Comparison of ENCODE assay signal across 8 cellular contexts in genomic region chr3:177339220-177339703, GRCh38.
A peak's percentile ranks its signal among the peaks of the same experiment; 100 is the strongest.
DNase-seq lines count a peak whose midpoint lies in the region; ATAC-seq and TF ChIP-seq lines count a peak whose summit lies in the region.
"Not testable (repeated sequence)": the region's sequence is repeated elsewhere in the genome, so short reads cannot be mapped to it uniquely, and the experiment has no call there.

No MANE protein-coding gene starts in this region.

- not testable (repeated sequence) for H3K9me3 Mint-ChIP-seq in Caco-2 (ENCODE audit: unreplicated experiment); activated CD4-positive, alpha-beta memory T cell treated with anti-CD3 and anti-CD28 coated beads for 36 hours; stimulated activated naive CD8-positive, alpha-beta T cell treated with anti-CD3 and anti-CD28 coated beads, Interleukin-15, amount 100 ng/mL, for 72 hours

- 50 to 73% methylated on average over 2 to 3 of the region's 3 CpGs for WGBS in body of pancreas, 2 donors

- H3K9ac ChIP-seq in mucosa of rectum (ENCODE audit: low read depth in 1 of 2, low read length in 2 of 2), result peak overlapping the region in 1 of 2 donors; percentile 13

- POLR2A ChIA-PET in Caco-2 (lab: Charles Lee) (interaction anchor here (0.6 to 1.1 kb wide), 2 partner anchors 19 to 39 kb away, joined by 3 to 5 read pairs; no protein-coding TSS in a partner anchor), OCI-LY7 (lab: Charles Lee) (interaction anchor here (0.6 to 1.1 kb wide), 3 partner anchors 11 to 107 kb away, joined by 3 to 5 read pairs (median 4); no protein-coding TSS in a partner anchor)
- POLR2A ChIA-PET in activated CD4-positive, alpha-beta memory T cell treated with anti-CD3 and anti-CD28 coated beads for 36 hours (lab: Charles Lee), result not testable (repeated sequence)

- not testable (repeated sequence) for BruUV-seq in Caco-2 (replicated peaks; lab: Mats Ljungman, UMichigan); OCI-LY7 (replicated peaks; lab: Mats Ljungman, UMichigan)

- H2AFZ ChIP-seq in OCI-LY7 (ENCODE audit: low read length), result peak overlapping the region; percentile 70; the same call in 1 of the 2 replicates

- not testable (repeated sequence) for H3K9me3 ChIP-seq in Caco-2; OCI-LY7 (ENCODE audit: low read length); body of pancreas; mucosa of rectum (ENCODE audit: control insufficient read depth in 2 of 2, low read length in 2 of 2)

- CTCF ChIA-PET in Caco-2 (lab: Charles Lee) (interaction anchor here (0.5 to 1.0 kb wide), 2 partner anchors 35 to 39 kb away, joined by 4 to 8 read pairs; no protein-coding TSS in a partner anchor), OCI-LY7 (lab: Charles Lee; ENCODE audit: unreplicated experiment) (interaction anchor here (0.9 kb wide), 1 partner anchor 10 kb away, joined by 4 read pairs; no protein-coding TSS in a partner anchor)
- CTCF ChIA-PET in activated CD4-positive, alpha-beta memory T cell treated with anti-CD3 and anti-CD28 coated beads for 36 hours (lab: Charles Lee), result interaction anchor here (2.2 kb wide), 1 partner anchor 20 kb away, joined by 8 read pairs; no protein-coding TSS in a partner anchor

- H3K4me3 ChIP-seq in Caco-2 (ENCODE audit: low read depth, low read length); body of pancreas: not testable (repeated sequence)
- H3K4me3 ChIP-seq in OCI-LY7 (ENCODE audit: low read depth, low read length, poor library complexity, severe bottlenecking) (peak overlapping the region; percentile 2), mucosa of rectum (ENCODE audit: low read length in 2 of 2) (peak overlapping the region in 1 of 2 donors; percentile 22)

- not testable (repeated sequence) for H3K36me3 ChIP-seq in Caco-2 (ENCODE audit: control insufficient read depth, insufficient read depth, low read length); OCI-LY7 (ENCODE audit: insufficient read depth, low read length); body of pancreas (replicated peaks in 1 of 2; ENCODE audit: insufficient read depth in 1 of 2, low read depth in 2 of 2); mucosa of rectum (ENCODE audit: control insufficient read depth in 2 of 2, insufficient read depth in 2 of 2, low read length in 2 of 2)

- H3K9me2 ChIP-seq in OCI-LY7 (ENCODE audit: insufficient read depth, low read length), result not testable (repeated sequence)

- peak overlapping the region; percentile 19 for H3K4me3 Mint-ChIP-seq in Caco-2 (ENCODE audit: unreplicated experiment)
- not testable (repeated sequence) for H3K4me3 Mint-ChIP-seq in activated CD4-positive, alpha-beta memory T cell treated with anti-CD3 and anti-CD28 coated beads for 36 hours; stimulated activated naive CD8-positive, alpha-beta T cell treated with anti-CD3 and anti-CD28 coated beads, Interleukin-15, amount 100 ng/mL, for 72 hours

- H3K27ac ChIP-seq in OCI-LY7 (ENCODE audit: low read depth, low read length, poor library complexity, severe bottlenecking) (peak overlapping the region; percentile 20), body of pancreas (peak overlapping the region in 3 of 4 donors; percentile 22 to 78 (median 73)), mucosa of rectum (ENCODE audit: low read depth in 2 of 2, low read length in 2 of 2) (peak overlapping the region; percentile 87 to 92)

- not testable (repeated sequence) for H4K20me1 ChIP-seq in OCI-LY7 (ENCODE audit: insufficient read depth, low read length)

- TF ChIP-seq POLR2A in body of pancreas (IDR thresholded peaks at IDR 0.05), result not testable (repeated sequence)

- peak overlapping the region; percentile 18 for H3K27ac Mint-ChIP-seq in Caco-2 (ENCODE audit: unreplicated experiment)
- H3K27ac Mint-ChIP-seq in activated CD4-positive, alpha-beta memory T cell treated with anti-CD3 and anti-CD28 coated beads for 36 hours, result peak overlapping the region; percentile 38
- peak overlapping the region; percentile 45 to 77 for H3K27ac Mint-ChIP-seq in stimulated activated naive CD8-positive, alpha-beta T cell treated with anti-CD3 and anti-CD28 coated beads, Interleukin-15, amount 100 ng/mL, for 72 hours

- not testable (repeated sequence) for H3K27me3 ChIP-seq in Caco-2 (replicated peaks; ENCODE audit: control insufficient read depth, insufficient read depth, low read length); body of pancreas; mucosa of rectum (ENCODE audit: control insufficient read depth in 2 of 2, insufficient read depth in 2 of 2, low read length in 2 of 2)

- not testable (repeated sequence) for H3K36me3 Mint-ChIP-seq in Caco-2 (ENCODE audit: insufficient read depth, unreplicated experiment); activated CD4-positive, alpha-beta memory T cell treated with anti-CD3 and anti-CD28 coated beads for 36 hours

- not testable (repeated sequence) for H3K79me2 ChIP-seq in OCI-LY7 (ENCODE audit: insufficient read depth, low read depth, low read length)

- H3K4me1 ChIP-seq in Caco-2, result peaks cover 51% of the 10 kb centered on the region
- peaks cover 38% of the 10 kb centered on the region for H3K4me1 ChIP-seq in OCI-LY7 (ENCODE audit: insufficient read depth, low read length, poor library complexity, severe bottlenecking)
- peaks cover 35% of the 10 kb centered on the region for H3K4me1 ChIP-seq in body of pancreas
- H3K4me1 ChIP-seq in mucosa of rectum (ENCODE audit: control insufficient read depth in 2 of 2, insufficient read depth in 2 of 2, low read length in 2 of 2), result peaks cover 27 to 59% of the 10 kb centered on the region in 2 donors

- H3K27me3 Mint-ChIP-seq in Caco-2 (ENCODE audit: insufficient read depth, unreplicated experiment); activated CD4-positive, alpha-beta memory T cell treated with anti-CD3 and anti-CD28 coated beads for 36 hours; stimulated activated naive CD8-positive, alpha-beta T cell treated with anti-CD3 and anti-CD28 coated beads, Interleukin-15, amount 100 ng/mL, for 72 hours: not testable (repeated sequence)

- not testable (repeated sequence) for TF ChIP-seq CTCF in Caco-2 (IDR thresholded peaks at IDR 0.05; ENCODE audit: insufficient read depth in 1 of 2, low read depth in 1 of 2, low read length in 1 of 2, severe bottlenecking in 1 of 2, unreplicated experiment in 1 of 2); OCI-LY7 (conservative IDR thresholded peaks at IDR 0.05; ENCODE audit: low read length); body of pancreas (IDR thresholded peaks at IDR 0.05)

- not testable (repeated sequence) for DNase-seq in Caco-2; activated CD4-positive, alpha-beta memory T cell treated with anti-CD3 and anti-CD28 coated beads for 36 hours; body of pancreas; stimulated activated naive CD8-positive, alpha-beta T cell treated with anti-CD3 and anti-CD28 coated beads, Interleukin-15, amount 100 ng/mL, for 72 hours
- peak; percentile 43 for DNase-seq in OCI-LY7 (ENCODE audit: low spot score)

- peaks cover 29% of the 10 kb centered on the region for H3K4me1 Mint-ChIP-seq in Caco-2 (ENCODE audit: low read depth, unreplicated experiment)
- H3K4me1 Mint-ChIP-seq in activated CD4-positive, alpha-beta memory T cell treated with anti-CD3 and anti-CD28 coated beads for 36 hours (ENCODE audit: low read depth), result peaks cover 39% of the 10 kb centered on the region
- H3K4me1 Mint-ChIP-seq in stimulated activated naive CD8-positive, alpha-beta T cell treated with anti-CD3 and anti-CD28 coated beads, Interleukin-15, amount 100 ng/mL, for 72 hours, result peaks cover 67% of the 10 kb centered on the region

- peak overlapping the region; percentile 52 for H3K4me2 ChIP-seq in OCI-LY7 (ENCODE audit: low read length)

- ATAC-seq in GM21447 (IDR thresholded peaks at IDR 0.05; ENCODE audit: unreplicated experiment) (peak; percentile 7), HG03196 (IDR thresholded peaks at IDR 0.05; ENCODE audit: unreplicated experiment) (peak; percentile 2)
- ATAC-seq in body of pancreas; stimulated activated naive CD8-positive, alpha-beta T cell treated with anti-CD3 and anti-CD28 coated beads, Interleukin-15, amount 100 ng/mL, for 72 hours: not testable (repeated sequence)

- intact Hi-C loops in Caco-2 (cut with micrococcal nuclease; ENCODE audit: unreplicated experiment), result loop anchor here (2.0 kb wide), 1 partner anchor 18 kb away; no protein-coding TSS in a partner anchor
- intact Hi-C loops in OCI-LY7 (cut with micrococcal nuclease; ENCODE audit: unreplicated experiment); activated CD4-positive, alpha-beta memory T cell treated with anti-CD3 and anti-CD28 coated beads for 36 hours (cut with micrococcal nuclease); body of pancreas (cut with DNase I): not testable (repeated sequence)

Comparison
In these comparisons a context has a peak if more than half of its experiments do, and no peak if none do; other contexts are left out.
1. H3K27ac ChIP-seq: peak in every context shown above with its lines; median percentile 90 in mucosa of rectum; 73 in body of pancreas; 20 in OCI-LY7.